1 cellular context compared by ENCODE assay signal in genomic region chr6:44266347-44266746, GRCh38.
TF ChIP-seq lines count a peak whose summit lies in the region.

No MANE protein-coding gene starts in this region.

TF ChIP-seq in WTC11, 78 proteins besides CTCF, POLR2A, EP300 and RAD21 (continued from another document):
- no peak for TF ChIP-seq FOXJ3 (CRISPR knock-in tag; IDR thresholded peaks at IDR 0.05; ENCODE audit: borderline replicate concordance)
